ENCODE assay signal across 8 cellular contexts in genomic region chr13:24502567-24503375, GRCh38. TPM values are rescaled to one million over a fixed set of nuclear protein-coding genes. Genes with fewer than 3 reads are reported as not detected.
DNase-seq lines count a peak whose midpoint lies in the region; ATAC-seq and TF ChIP-seq lines count a peak whose summit lies in the region.

No MANE protein-coding gene starts in this region.

- no peak overlapping the region for H3K4me3 ChIP-seq in fibroblast of lung (replicated peaks in 1 of 4; ENCODE audit: control extremely low read depth in 1 of 4, insufficient read depth in 1 of 4, low read depth in 3 of 4, low read length in 4 of 4)

- H3K4me2 ChIP-seq in fibroblast of lung (ENCODE audit: extremely low read depth, insufficient read depth, low read length), result no peak overlapping the region

- H2AFZ ChIP-seq in fibroblast of lung (ENCODE audit: low read length), result no peak overlapping the region

- H3K4me1 ChIP-seq in fibroblast of lung (ENCODE audit: control insufficient read depth, extremely low read depth, insufficient read depth, low read length), result peaks cover 10% of the 10 kb centered on the region

- H3K27ac Mint-ChIP-seq in nephron, result peak overlapping the region in 2 of 3 experiments; percentile 4 to 10

- H3K4me3 Mint-ChIP-seq in nephron, result no peak overlapping the region

- DNase-seq in COLO829 (ENCODE audit: low spot score) (peak; percentile 12), RKO (ENCODE audit: low spot score) (peak; percentile 14), fibroblast of lung (ENCODE audit: low read depth in 2 of 2) (peak; percentile 53 to 77), GDM1 (lab: John Stamatoyannopoulos, UW) (no peak)
- no peak for DNase-seq in central memory CD4-positive, alpha-beta T cell

- no peak for ATAC-seq in GM19467 (IDR thresholded peaks at IDR 0.05; ENCODE audit: unreplicated experiment)
- no peak for ATAC-seq in HG02588 (IDR thresholded peaks at IDR 0.05; ENCODE audit: unreplicated experiment)

- H3K9me3 Mint-ChIP-seq in nephron, result no peaks in the 10 kb centered on the region

- no peaks in the 10 kb centered on the region for H3K9me3 ChIP-seq in fibroblast of lung (ENCODE audit: control insufficient read depth, insufficient read depth, low read depth, low read length)

- H3K27me3 Mint-ChIP-seq in nephron (ENCODE audit: low read depth), result no peaks in the 10 kb centered on the region

- H3K36me3 Mint-ChIP-seq in nephron (ENCODE audit: low read depth), result peaks cover 29% of the 10 kb centered on the region

- H3K9ac ChIP-seq in fibroblast of lung (ENCODE audit: insufficient read depth, low read length), result no peak overlapping the region

- H3K27me3 ChIP-seq in fibroblast of lung (ENCODE audit: control insufficient read depth, insufficient read depth, low read length), result no peaks in the 10 kb centered on the region

- peaks cover 37% of the 10 kb centered on the region for H3K79me2 ChIP-seq in fibroblast of lung (ENCODE audit: control insufficient read depth, insufficient read depth, low read length)

- no peaks in the 10 kb centered on the region for H3K36me3 ChIP-seq in fibroblast of lung (ENCODE audit: control insufficient read depth, insufficient read depth, low read length)

- peaks cover 18% of the 10 kb centered on the region for H3K4me1 Mint-ChIP-seq in nephron

- TF ChIP-seq CTCF in fibroblast of lung (conservative IDR thresholded peaks at IDR 0.05 in 1 of 2, IDR thresholded peaks at IDR 0.05 in 1 of 2; ENCODE audit: low read depth in 1 of 2, low read length in 2 of 2) (no peak), nephron (IDR thresholded peaks at IDR 0.05; ENCODE audit: unreplicated experiment in 3 of 3) (no peak)

- no peak overlapping the region for H3K27ac ChIP-seq in fibroblast of lung (ENCODE audit: insufficient read depth, low read length)

- no peaks in the 10 kb centered on the region for H4K20me1 ChIP-seq in fibroblast of lung (ENCODE audit: control insufficient read depth, extremely low read depth, insufficient read depth, low read length)

RNA-seq across cellular contexts. Expression of gene PARP4, which starts 9.8 kb away (rescaled TPM):
- 30.6 and 41.8 TPM in 2 replicates for total RNA-seq in fibroblast of lung
- polyA plus RNA-seq in fibroblast of lung, result 41.2 and 57.3 TPM in 2 replicates
- polyA plus RNA-seq in fibroblast of lung (2012), result 23.0 and 31.3 TPM in 2 replicates
- polyA minus RNA-seq in fibroblast of lung (ENCODE audit: low replicate concordance), result 22.5 and 27.2 TPM in 2 replicates

Comparison
In these comparisons a context has a peak if more than half of its experiments do, and no peak if none do; other contexts are left out.
1. DNase-seq: peak in COLO829 (single experiment), RKO (single experiment) and fibroblast of lung (2 of 2); none in central memory CD4-positive, alpha-beta T cell (single experiment) and GDM1 (single experiment).